In the genomic region with DNA sequence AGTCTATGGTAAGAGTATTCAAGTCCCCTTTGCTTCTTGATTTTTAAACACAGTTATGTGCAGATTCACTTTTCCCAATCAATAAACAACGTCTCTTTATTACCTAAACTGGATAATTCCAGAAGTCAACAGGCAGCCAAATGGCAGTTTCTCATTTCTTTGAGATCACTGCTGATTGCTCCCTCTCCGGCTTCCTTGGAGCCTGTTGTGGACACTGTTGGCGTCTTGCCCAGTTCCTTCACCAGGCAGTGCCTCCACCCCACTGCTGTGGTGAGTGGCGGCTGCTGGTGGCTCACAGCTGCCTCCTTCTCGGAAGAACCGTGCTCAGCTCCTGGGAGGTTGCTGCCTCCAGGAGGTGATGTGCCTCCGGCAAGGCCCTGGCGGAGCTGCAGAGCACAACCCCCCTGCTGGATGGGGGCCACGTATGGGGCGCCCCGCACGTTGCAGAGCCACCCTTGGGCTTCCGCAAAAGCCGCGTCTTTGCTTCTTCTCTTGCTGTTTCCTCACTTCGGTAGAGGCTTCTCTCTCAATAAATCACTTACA, we compare ENCODE assay signal across 1 cellular context.
TF ChIP-seq lines count a peak whose summit lies in the region.

No MANE protein-coding gene starts in this region.

TF ChIP-seq in K562, 482 proteins besides CTCF, POLR2A, EP300 and RAD21 (continued from another document and continues in another):
- TF ChIP-seq AFF4 (CRISPR knock-in tag; IDR thresholded peaks at IDR 0.05), result no peak
- no peak for TF ChIP-seq SMARCC2 (IDR thresholded peaks at IDR 0.05; ENCODE audit: low read depth)
- no peak for TF ChIP-seq ZNF699 (CRISPR knock-in tag; IDR thresholded peaks at IDR 0.05; ENCODE audit: insufficient replicate concordance)
- peak; percentile 70; the same call in 1 of the 2 replicates for TF ChIP-seq CBX5 (IDR thresholded peaks at IDR 0.05; ENCODE audit: borderline replicate concordance, low read depth)
- no peak for TF ChIP-seq STAT5B (CRISPR knock-in tag; IDR thresholded peaks at IDR 0.05)
- TF ChIP-seq ADNP (tag; IDR thresholded peaks at IDR 0.05), result no peak
- TF ChIP-seq KAT2B (IDR thresholded peaks at IDR 0.05; ENCODE audit: low read depth, low read length), result peak; percentile 30
- peak; percentile 32; the same call in 1 of the 2 replicates for TF ChIP-seq ESRRA (IDR thresholded peaks at IDR 0.05; ENCODE audit: borderline replicate concordance, low read depth)
- peak; percentile 36; the same call in 1 of the 2 replicates for TF ChIP-seq ZNF512 (tag; IDR thresholded peaks at IDR 0.05)
- TF ChIP-seq CBFA2T2 (conservative IDR thresholded peaks at IDR 0.05), result no peak
- peak; percentile 58; the same call in 1 of the 2 replicates for TF ChIP-seq JUND (IDR thresholded peaks at IDR 0.05; ENCODE audit: borderline replicate concordance, low read depth, low read length)
- peak; percentile 63; the same call in 1 of the 3 replicates for TF ChIP-seq JUND (tag; IDR thresholded peaks at IDR 0.05; ENCODE audit: borderline replicate concordance, low read depth, low read length)
- 0 out of 2 replicates have a peak, but pooled peaks have one; percentile 39 for TF ChIP-seq ZNF583 (CRISPR knock-in tag; IDR thresholded peaks at IDR 0.05)
- peak; percentile 72; the same call in 1 of the 2 replicates for TF ChIP-seq SOX6 (IDR thresholded peaks at IDR 0.05)
- no peak for TF ChIP-seq ZNF561 (CRISPR knock-in tag; conservative IDR thresholded peaks at IDR 0.05)
- peak; percentile 30 to 38 for TF ChIP-seq E2F6 (IDR thresholded peaks at IDR 0.05; ENCODE audit: borderline replicate concordance in 1 of 2, extremely low read depth in 1 of 2, insufficient read depth in 1 of 2, insufficient read length in 1 of 2, low read depth in 1 of 2, low read length in 1 of 2, poor library complexity in 1 of 2, severe bottlenecking in 1 of 2)
- TF ChIP-seq GATAD2A (IDR thresholded peaks at IDR 0.05), result peak; percentile 55; the same call in 1 of the 2 replicates
- peak; percentile 48 for TF ChIP-seq ZFX (CRISPR knock-in tag; IDR thresholded peaks at IDR 0.05)
- no peak for TF ChIP-seq XRCC4 (IDR thresholded peaks at IDR 0.05; ENCODE audit: extremely low read depth, insufficient read depth, insufficient read length)
- peak in 2 of 3 experiments; percentile 19 to 38 for TF ChIP-seq YY1 (IDR thresholded peaks at IDR 0.05; ENCODE audit: borderline replicate concordance in 1 of 3, control insufficient read depth in 1 of 3, extremely low read depth in 1 of 3, insufficient read depth in 3 of 3, insufficient read length in 1 of 3, insufficient replicate concordance in 2 of 3, low read depth in 1 of 3, low read length in 2 of 3)
- TF ChIP-seq, protein P1, sequence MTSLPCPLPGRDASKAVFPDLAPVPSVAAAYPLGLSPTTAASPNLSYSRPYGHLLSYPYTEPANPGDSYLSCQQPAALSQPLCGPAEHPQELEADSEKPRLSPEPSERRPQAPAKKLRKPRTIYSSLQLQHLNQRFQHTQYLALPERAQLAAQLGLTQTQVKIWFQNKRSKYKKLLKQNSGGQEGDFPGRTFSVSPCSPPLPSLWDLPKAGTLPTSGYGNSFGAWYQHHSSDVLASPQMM (CRISPR knock-in tag; IDR thresholded peaks at IDR 0.05), result no peak
- peak in 1 of 2 experiments; percentile 93; a peak in 1 of 3 replicates for TF ChIP-seq CBX3 (IDR thresholded peaks at IDR 0.05; ENCODE audit: borderline replicate concordance in 1 of 2, low read length in 2 of 2)
- peak in 1 of 2 experiments; percentile 68; a peak in 2 of 4 replicates for TF ChIP-seq FOXA3 (CRISPR knock-in tag; conservative IDR thresholded peaks at IDR 0.05 in 1 of 2, IDR thresholded peaks at IDR 0.05 in 1 of 2)
- TF ChIP-seq KLF1 (tag; IDR thresholded peaks at IDR 0.05), result no peak
- TF ChIP-seq POLR2AphosphoS5 (IDR thresholded peaks at IDR 0.05; ENCODE audit: control insufficient read depth, insufficient read depth, low read depth, low read length), result peak; percentile 54; the same call in 1 of the 2 replicates
- 0 out of 2 replicates have a peak, but pooled peaks have one; percentile 42 for TF ChIP-seq GMEB1 (CRISPR knock-in tag; IDR thresholded peaks at IDR 0.05)
- TF ChIP-seq ATF3 (IDR thresholded peaks at IDR 0.05), result no peak
- TF ChIP-seq ATF3 (CRISPR knock-in tag; conservative IDR thresholded peaks at IDR 0.05), result 0 out of 2 replicates have a peak, but pooled peaks have one; percentile 35
- TF ChIP-seq, protein P2, sequence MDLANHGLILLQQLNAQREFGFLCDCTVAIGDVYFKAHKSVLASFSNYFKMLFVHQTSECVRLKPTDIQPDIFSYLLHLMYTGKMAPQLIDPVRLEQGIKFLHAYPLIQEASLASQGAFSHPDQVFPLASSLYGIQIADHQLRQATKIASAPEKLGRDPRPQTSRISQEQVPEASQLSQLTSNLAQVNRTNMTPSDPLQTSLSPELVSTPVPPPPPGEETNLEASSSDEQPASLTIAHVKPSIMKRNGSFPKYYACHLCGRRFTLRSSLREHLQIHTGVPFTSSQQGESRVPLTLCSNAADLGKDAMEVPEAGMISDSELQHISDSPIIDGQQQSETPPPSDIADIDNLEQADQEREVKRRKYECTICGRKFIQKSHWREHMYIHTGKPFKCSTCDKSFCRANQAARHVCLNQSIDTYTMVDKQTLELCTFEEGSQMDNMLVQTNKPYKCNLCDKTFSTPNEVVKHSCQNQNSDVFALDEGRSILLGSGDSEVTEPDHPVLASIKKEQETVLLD (IDR thresholded peaks at IDR 0.05), result peak; percentile 74; the same call in 1 of the 2 replicates
- no peak for TF ChIP-seq ZNF347 (CRISPR knock-in tag; IDR thresholded peaks at IDR 0.05; ENCODE audit: low read depth)
- TF ChIP-seq ZBTB26 (CRISPR knock-in tag; IDR thresholded peaks at IDR 0.05), result no peak
- no peak for TF ChIP-seq RFX5 (IDR thresholded peaks at IDR 0.05; ENCODE audit: low read depth, low read length)
- peak; percentile 69 for TF ChIP-seq SMARCE1 (IDR thresholded peaks at IDR 0.05)
- TF ChIP-seq LCOR (CRISPR knock-in tag; IDR thresholded peaks at IDR 0.05), result no peak
- no peak for TF ChIP-seq FOXP4 (CRISPR knock-in tag; IDR thresholded peaks at IDR 0.05; ENCODE audit: borderline replicate concordance)
- 0 out of 2 replicates have a peak, but pooled peaks have one; percentile 38 for TF ChIP-seq ZNF165 (CRISPR knock-in tag; IDR thresholded peaks at IDR 0.05; ENCODE audit: borderline replicate concordance)
- no peak for TF ChIP-seq HDAC6 (IDR thresholded peaks at IDR 0.05; ENCODE audit: low read depth, low read length)
- TF ChIP-seq SMARCA5 (IDR thresholded peaks at IDR 0.05), result no peak; the same call in 1 of the 2 replicates
- TF ChIP-seq NFE2 (IDR thresholded peaks at IDR 0.05; ENCODE audit: low read depth), result peak; percentile 11; the same call in 1 of the 2 replicates
- TF ChIP-seq MYNN (IDR thresholded peaks at IDR 0.05), result peak; percentile 82; the same call in 1 of the 2 replicates
- no peak for TF ChIP-seq MYNN (CRISPR knock-in tag; IDR thresholded peaks at IDR 0.05)
- peak; percentile 68; the same call in 1 of the 2 replicates for TF ChIP-seq DPF2 (IDR thresholded peaks at IDR 0.05)
- no peak for TF ChIP-seq JUNB (CRISPR knock-in tag; conservative IDR thresholded peaks at IDR 0.05)
- TF ChIP-seq SMARCA4 (IDR thresholded peaks at IDR 0.05), result peak; percentile 63
- TF ChIP-seq LARP7 (IDR thresholded peaks at IDR 0.05), result no peak
- TF ChIP-seq IRF2 (CRISPR knock-in tag; IDR thresholded peaks at IDR 0.05), result no peak
- no peak for TF ChIP-seq DNMT1 (IDR thresholded peaks at IDR 0.05)
- TF ChIP-seq GTF2E2 (tag; IDR thresholded peaks at IDR 0.05), result 0 out of 2 replicates have a peak, but pooled peaks have one; percentile 15
- peak; percentile 84 for TF ChIP-seq VEZF1 (CRISPR knock-in tag; IDR thresholded peaks at IDR 0.05)
